8 cellular contexts compared by ENCODE assay signal in the genomic region with DNA sequence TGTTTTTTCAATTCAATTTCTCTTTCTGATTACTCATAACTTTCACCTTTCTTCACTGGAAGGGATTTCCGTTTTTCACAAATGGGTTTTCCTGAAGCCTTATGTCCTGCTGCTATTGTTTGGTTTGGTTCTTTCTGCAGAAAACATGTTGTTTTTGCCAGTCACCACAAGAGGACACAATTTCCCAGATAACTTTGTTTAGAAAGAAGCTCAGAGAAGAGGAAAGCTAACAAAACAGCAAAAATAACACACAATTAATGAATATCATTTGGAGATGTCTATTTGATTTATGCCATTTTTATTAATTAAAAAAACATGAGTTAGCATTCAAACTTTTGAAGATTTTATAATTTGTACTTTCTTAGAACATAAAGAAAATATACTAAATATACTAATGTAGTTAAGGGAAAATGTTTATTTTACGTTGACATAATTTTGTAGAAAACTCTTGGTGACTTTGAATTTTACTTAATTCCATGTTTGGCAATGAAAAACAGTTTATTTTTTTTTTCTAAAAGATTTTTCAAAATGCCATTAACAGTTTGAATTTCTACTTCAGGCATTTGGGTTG.
A peak's percentile ranks its signal among the peaks of the same experiment; 100 is the strongest.
DNase-seq lines count a peak whose midpoint lies in the region; ATAC-seq and TF ChIP-seq lines count a peak whose summit lies in the region.

No MANE protein-coding gene starts in this region.

- TF ChIP-seq CTCF in AG09319 (IDR thresholded peaks at IDR 0.05; ENCODE audit: low read depth, low read length) (peak; percentile 91), HL-60 (IDR thresholded peaks at IDR 0.05; ENCODE audit: insufficient read depth, low read length) (peak; percentile 38)

- H3K27me3 ChIP-seq in HL-60 (ENCODE audit: insufficient read depth, poor library complexity, severe bottlenecking): peaks cover 36% of the 10 kb centered on the region

- H3K4me3 ChIP-seq in HL-60 (replicated peaks; ENCODE audit: insufficient read depth, low read length): no peak overlapping the region

- no peak for DNase-seq in AG09319 (ENCODE audit: extremely low read depth, low read depth)
- no peak for DNase-seq in HL-60 (ENCODE audit: low read depth in 1 of 2, low spot score in 1 of 2)
- DNase-seq in SHP77 treated with DMSO at 0.1 percent for 48 hours (lab: John Stamatoyannopoulos, UW): peak; percentile 71
- DNase-seq in foreskin melanocyte: peak; percentile 35
- DNase-seq in D341Med (ENCODE audit: low spot score): no peak
- no peak for DNase-seq in activated effector memory CD4-positive, alpha-beta T cell treated with anti-CD3 and anti-CD28 coated beads, Interleukin-2, amount 50 U/mL, for 16 hours
- no peak for DNase-seq in stimulated activated naive CD8-positive, alpha-beta T cell treated with anti-CD3 and anti-CD28 coated beads, Interleukin-15, Interleukin-2, amounts not matched to agents 100 U/mL and 50 U/mL, for 24 hours

- no peak overlapping the region for H3K27ac ChIP-seq in HL-60 (replicated peaks)

- ATAC-seq in GM19324 (IDR thresholded peaks at IDR 0.05; ENCODE audit: low FRiP score, unreplicated experiment): no peak
- no peak for ATAC-seq in stimulated activated naive CD8-positive, alpha-beta T cell treated with anti-CD3 and anti-CD28 coated beads, Interleukin-15, Interleukin-2, amounts not matched to agents 100 U/mL and 50 U/mL, for 24 hours

Comparison
In these comparisons a context has a peak if more than half of its experiments do, and no peak if none do; other contexts are left out.
1. DNase-seq: peak in SHP77 treated with DMSO at 0.1 percent for 48 hours (single experiment) and foreskin melanocyte (single experiment); none in AG09319 (single experiment), HL-60 (0 of 2), D341Med (single experiment), activated effector memory CD4-positive, alpha-beta T cell treated with anti-CD3 and anti-CD28 coated beads, Interleukin-2, amount 50 U/mL, for 16 hours (single experiment) and stimulated activated naive CD8-positive, alpha-beta T cell treated with anti-CD3 and anti-CD28 coated beads, Interleukin-15, Interleukin-2, amounts not matched to agents 100 U/mL and 50 U/mL, for 24 hours (single experiment).